ENCODE assay signal across 8 cellular contexts in the genomic region with DNA sequence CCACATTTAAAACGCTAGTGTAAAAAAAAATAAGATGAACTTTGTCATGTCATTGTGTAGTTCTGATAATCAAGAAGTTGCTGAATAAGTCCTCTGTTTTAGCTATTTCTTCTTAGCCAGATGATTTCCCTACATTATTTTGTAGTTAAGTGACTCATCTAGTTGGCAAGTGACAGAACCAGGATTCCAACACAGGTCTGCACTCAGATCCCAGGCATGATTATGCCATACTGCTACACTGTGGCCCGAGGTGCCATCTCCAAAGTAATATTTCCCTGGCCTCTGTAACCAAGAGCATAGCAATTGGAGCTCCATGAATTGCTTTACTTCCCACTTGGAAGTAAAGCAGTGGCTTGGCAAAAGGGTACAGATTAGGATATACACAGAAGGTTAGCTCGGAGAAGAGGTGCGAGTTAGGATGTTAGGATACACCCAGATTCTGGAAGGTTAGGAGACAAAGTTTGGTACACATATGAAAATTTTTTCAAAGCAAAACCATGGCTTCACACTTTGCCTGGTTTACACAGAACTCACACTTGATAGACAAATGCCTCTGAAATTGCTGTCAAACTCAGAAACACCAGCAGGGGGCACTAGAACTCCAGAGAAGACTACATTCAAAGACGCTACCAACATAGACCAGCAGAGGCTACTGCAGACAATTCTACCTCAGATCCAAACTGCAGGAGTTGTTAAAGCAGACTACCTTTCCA. TPM values are rescaled to one million over a fixed set of nuclear protein-coding genes. Genes with fewer than 3 reads are reported as not detected.
DNase-seq lines count a peak whose midpoint lies in the region; ATAC-seq, FAIRE-seq and TF ChIP-seq lines count a peak whose summit lies in the region.

No MANE protein-coding gene starts in this region.

- FAIRE-seq in pancreas (lab: Jason Lieb, UNC), result peak; percentile 96

- no peaks in the 10 kb centered on the region for H3K36me3 ChIP-seq in RWPE2 (ENCODE audit: low read depth)
- no peaks in the 10 kb centered on the region for H3K36me3 ChIP-seq in pancreas

- no peaks in the 10 kb centered on the region for H3K9me3 Mint-ChIP-seq in activated T-helper 17 cell treated with anti-CD3 and anti-CD28 coated beads, Interleukin-2, amount 50 U/mL, for 72 hours

- H3K4me3 ChIP-seq in RWPE2 (ENCODE audit: severe bottlenecking) (no peak overlapping the region), pancreas (no peak overlapping the region)

- WGBS in pancreas, 2 donors, result 26 to 38% methylated on average over 5 of the region's 5 CpGs

- no peak overlapping the region for H3K27ac ChIP-seq in RWPE2 (ENCODE audit: poor library complexity, severe bottlenecking)
- no peak overlapping the region for H3K27ac ChIP-seq in pancreas

- DNase-seq in Daoy (ENCODE audit: low read depth), result peak; percentile 46
- DNase-seq in LoVo (ENCODE audit: low spot score), result peak; percentile 51
- DNase-seq in RWPE2 (ENCODE audit: low spot score), result no peak
- DNase-seq in foreskin melanocyte, result peak; percentile 52
- peak in 4 of 6 donors; percentile 33 to 79 (median 56) for DNase-seq in pancreas

- no peaks in the 10 kb centered on the region for H3K9me3 ChIP-seq in RWPE2 (ENCODE audit: severe bottlenecking)
- no peaks in the 10 kb centered on the region for H3K9me3 ChIP-seq in pancreas

- ATAC-seq in GM21825 (IDR thresholded peaks at IDR 0.05; ENCODE audit: unreplicated experiment) (peak; percentile 82), RWPE2 (ENCODE audit: low read depth) (peak; percentile 78), pancreas (peak; percentile 56 to 99 (median 95)), HG03457 (IDR thresholded peaks at IDR 0.05; ENCODE audit: unreplicated experiment) (no peak)
- peak; percentile 67 for ATAC-seq in activated T-helper 17 cell treated with anti-CD3 and anti-CD28 coated beads, Interleukin-2, amount 50 U/mL, for 72 hours (replicated peaks)

- H3K4me1 ChIP-seq in RWPE2 (ENCODE audit: insufficient read depth, poor library complexity, severe bottlenecking) (no peaks in the 10 kb centered on the region), pancreas (no peaks in the 10 kb centered on the region)

- intact Hi-C loops in pancreas (cut with DNase I), result loop anchor here in 2 of 3 donors (5.0 kb wide), 1 partner anchor 82 kb away; no protein-coding TSS in a partner anchor

- no peaks in the 10 kb centered on the region for H3K27me3 ChIP-seq in RWPE2 (ENCODE audit: insufficient read depth, poor library complexity, severe bottlenecking)
- no peaks in the 10 kb centered on the region for H3K27me3 ChIP-seq in pancreas

- peaks cover 5% of the 10 kb centered on the region for H3K4me1 Mint-ChIP-seq in activated T-helper 17 cell treated with anti-CD3 and anti-CD28 coated beads, Interleukin-2, amount 50 U/mL, for 72 hours

- no peaks in the 10 kb centered on the region for H3K27me3 Mint-ChIP-seq in activated T-helper 17 cell treated with anti-CD3 and anti-CD28 coated beads, Interleukin-2, amount 50 U/mL, for 72 hours

- H3K36me3 Mint-ChIP-seq in activated T-helper 17 cell treated with anti-CD3 and anti-CD28 coated beads, Interleukin-2, amount 50 U/mL, for 72 hours (ENCODE audit: low read depth), result no peaks in the 10 kb centered on the region

- no peak overlapping the region for H3K4me3 Mint-ChIP-seq in activated T-helper 17 cell treated with anti-CD3 and anti-CD28 coated beads, Interleukin-2, amount 50 U/mL, for 72 hours

- TF ChIP-seq CTCF in RWPE2 (IDR thresholded peaks at IDR 0.05; ENCODE audit: poor library complexity, severe bottlenecking) (peak; percentile 69), pancreas (IDR thresholded peaks at IDR 0.05) (peak; percentile 64 to 84 (median 80))

- no peak overlapping the region for H3K27ac Mint-ChIP-seq in activated T-helper 17 cell treated with anti-CD3 and anti-CD28 coated beads, Interleukin-2, amount 50 U/mL, for 72 hours

RNA-seq across cellular contexts. Expression of a gene that starts 41.4 kb away (rescaled TPM):
- 21.7 and 30.6 TPM in 2 replicates for total RNA-seq in Daoy (2014; rRNA removed; shearing (Covaris generic))
- total RNA-seq in activated T-helper 17 cell treated with anti-CD3 and anti-CD28 coated beads, Interleukin-2, amount 50 U/mL, for 72 hours, result not detected
- total RNA-seq in pancreas, result 10 to 100 TPM in 1 of 6 donors, 1 to 10 TPM in 4, under 1 TPM in 1; 0.98 to 13.1 (median 3.6) TPM
- polyA plus RNA-seq in pancreas, result 1 to 10 TPM; 2.2 to 2.7 TPM

RNA-seq across cellular contexts. Expression of a gene that starts 46.5 kb away (rescaled TPM):
- total RNA-seq in Daoy (2014; rRNA removed; shearing (Covaris generic)), result 3.1 and 3.6 TPM in 2 replicates
- total RNA-seq in activated T-helper 17 cell treated with anti-CD3 and anti-CD28 coated beads, Interleukin-2, amount 50 U/mL, for 72 hours, result not detected
- 10 to 100 TPM in 2 of 6 donors, 1 to 10 TPM in 4; 3.2 to 12.3 (median 7.9) TPM for total RNA-seq in pancreas
- 10 to 100 TPM in 1 of 2 donors, 1 to 10 TPM in 1; 4.0 to 23.7 TPM for polyA plus RNA-seq in pancreas

RNA-seq across cellular contexts. Expression of a gene that starts 48.8 kb away (rescaled TPM):
- total RNA-seq in Daoy (2014; rRNA removed; shearing (Covaris generic)), result 36.3 and 39.1 TPM in 2 replicates
- not detected for total RNA-seq in activated T-helper 17 cell treated with anti-CD3 and anti-CD28 coated beads, Interleukin-2, amount 50 U/mL, for 72 hours
- total RNA-seq in pancreas, result 10 to 100 TPM in 4 of 6 donors, 1 to 10 TPM in 2; 8.6 to 24.3 (median 12.1) TPM
- 10 to 100 TPM; 11.4 to 22.8 TPM for polyA plus RNA-seq in pancreas

Comparison
In these comparisons a context has a peak if more than half of its experiments do, and no peak if none do; other contexts are left out.
1. RNA of a gene that starts 48.8 kb away (total RNA-seq): 36.3 to 39.1 TPM in Daoy and 8.6 to 24.3 TPM in pancreas; not detected in activated T-helper 17 cell treated with anti-CD3 and anti-CD28 coated beads, Interleukin-2, amount 50 U/mL, for 72 hours; every median in the first group is over 4 times any median in the second.